Comparison of ENCODE assay signal across 8 cellular contexts in the genomic region with DNA sequence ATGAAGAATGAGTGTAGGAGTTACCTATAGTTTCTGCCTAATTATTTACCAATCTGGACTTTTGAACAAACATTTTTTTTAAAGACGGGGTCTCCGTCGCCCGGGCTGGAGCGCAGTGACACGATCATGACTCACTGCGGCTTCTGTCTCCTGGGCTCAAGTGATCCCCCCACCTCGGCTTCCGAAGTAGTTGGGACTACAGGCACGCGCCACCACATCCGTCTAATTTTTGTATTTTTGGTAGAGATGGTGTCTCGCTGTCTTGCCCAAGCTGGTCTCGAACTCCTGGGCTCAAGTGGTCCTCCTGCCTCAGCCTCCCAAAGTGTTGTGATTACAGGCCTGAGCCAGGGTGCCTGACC. TPM values are rescaled to one million over a fixed set of nuclear protein-coding genes. Genes with fewer than 3 reads are reported as not detected.
DNase-seq lines count a peak whose midpoint lies in the region; ATAC-seq, FAIRE-seq and TF ChIP-seq lines count a peak whose summit lies in the region.

No MANE protein-coding gene starts in this region.

- no peak for DNase-seq in T-helper 2 cell treated with Interferon-gamma antibody and Interleukin-4, amounts not matched to agents 5 μg/mL and 100 μg/mL, for 36 hours (ENCODE audit: low spot score)
- DNase-seq in T-helper 2 cell, result no peak
- DNase-seq in activated naive CD8-positive, alpha-beta T cell treated with anti-CD3 and anti-CD28 coated beads for 36 hours, result no peak
- no peak for DNase-seq in keratinocyte (ENCODE audit: low read depth, low spot score)
- DNase-seq in stomach, result no peak
- DNase-seq in NCI-H1092 (lab: John Stamatoyannopoulos, UW), result no peak
- no peak for DNase-seq in left colon
- no peak for DNase-seq in NCI-H526 treated with DMSO at 0.1 percent for 48 hours (lab: John Stamatoyannopoulos, UW)

- peaks cover 13% of the 10 kb centered on the region for H3K36me3 Mint-ChIP-seq in T-helper 2 cell treated with Interferon-gamma antibody and Interleukin-4, amounts not matched to agents 5 μg/mL and 100 μg/mL, for 36 hours (ENCODE audit: low read depth)
- peaks cover 34% of the 10 kb centered on the region for H3K36me3 Mint-ChIP-seq in activated naive CD8-positive, alpha-beta T cell treated with anti-CD3 and anti-CD28 coated beads for 36 hours

- peak overlapping the region; percentile 81 for H3K4me3 Mint-ChIP-seq in T-helper 2 cell treated with Interferon-gamma antibody and Interleukin-4, amounts not matched to agents 5 μg/mL and 100 μg/mL, for 36 hours
- peak overlapping the region; percentile 80 for H3K4me3 Mint-ChIP-seq in activated naive CD8-positive, alpha-beta T cell treated with anti-CD3 and anti-CD28 coated beads for 36 hours

- peaks cover 23% of the 10 kb centered on the region for H4K20me1 ChIP-seq in keratinocyte (ENCODE audit: control insufficient read depth, extremely low read depth, insufficient read depth, low read length)

- 48 to 54% (median 50%) methylated on average over 14 of the region's 14 CpGs for WGBS in stomach, 5 donors

- intact Hi-C loops in stomach (cut with DNase I; ENCODE audit: low total_unique reads), result no loop called here
- intact Hi-C loops in left colon (cut with DNase I, micrococcal nuclease), result no loop called here

- no peak for TF ChIP-seq POLR2A in stomach (IDR thresholded peaks at IDR 0.05)

- ATAC-seq in left colon, result no peak

- H3K27me3 ChIP-seq in keratinocyte (ENCODE audit: control insufficient read depth, extremely low read depth, insufficient read depth, low read length), result no peaks in the 10 kb centered on the region
- H3K27me3 ChIP-seq in stomach, result no peaks in the 10 kb centered on the region

- peak overlapping the region; percentile 91 for H3K27ac ChIP-seq in keratinocyte (ENCODE audit: control insufficient read depth, insufficient read depth, low read length)
- H3K27ac ChIP-seq in stomach, result peak overlapping the region; percentile 20 to 100 (median 99)

- TF ChIP-seq CTCF in keratinocyte (optimal IDR thresholded peaks at IDR 0.05 in 1 of 3, IDR thresholded peaks at IDR 0.05 in 1 of 3, conservative IDR thresholded peaks at IDR 0.05 in 1 of 3; ENCODE audit: extremely low read depth in 1 of 3, insufficient read depth in 2 of 3, low read length in 3 of 3) (no peak), stomach (IDR thresholded peaks at IDR 0.05) (no peak)

- peaks cover 19% of the 10 kb centered on the region for H3K27me3 Mint-ChIP-seq in T-helper 2 cell treated with Interferon-gamma antibody and Interleukin-4, amounts not matched to agents 5 μg/mL and 100 μg/mL, for 36 hours (ENCODE audit: low read depth)
- peaks cover 68% of the 10 kb centered on the region for H3K27me3 Mint-ChIP-seq in activated naive CD8-positive, alpha-beta T cell treated with anti-CD3 and anti-CD28 coated beads for 36 hours

- peak overlapping the region; percentile 95 for H3K9ac ChIP-seq in keratinocyte (ENCODE audit: control insufficient read depth, extremely low read depth, insufficient read depth, low read length)

- H3K9me1 ChIP-seq in keratinocyte (ENCODE audit: control insufficient read depth, extremely low read depth, insufficient read depth, low read length), result peaks cover 4% of the 10 kb centered on the region

- peak overlapping the region; percentile 56 to 94 (median 91) for H3K4me3 ChIP-seq in keratinocyte (ENCODE audit: control insufficient read depth in 2 of 3, extremely low read depth in 1 of 3, insufficient read depth in 2 of 3, low read depth in 1 of 3, low read length in 3 of 3)
- peak overlapping the region; percentile 80 to 97 (median 92) for H3K4me3 ChIP-seq in stomach

- H3K9me3 ChIP-seq in keratinocyte (ENCODE audit: control insufficient read depth, low read depth, low read length), result no peaks in the 10 kb centered on the region
- no peaks in the 10 kb centered on the region for H3K9me3 ChIP-seq in stomach

- no peak for FAIRE-seq in keratinocyte (lab: Jason Lieb, UNC)

- peaks cover 13 to 32% of the 10 kb centered on the region in 2 experiments for H3K36me3 ChIP-seq in keratinocyte (ENCODE audit: control insufficient read depth in 2 of 2, extremely low read depth in 1 of 2, insufficient read depth in 2 of 2, low read length in 2 of 2)
- H3K36me3 ChIP-seq in stomach, result peaks cover 6 to 28% (median 17%) of the 10 kb centered on the region in 4 donors

- dilution Hi-C loops in keratinocyte (cut with MboI; ENCODE audit: extremely low pct_ligation_motif_present, low sequenced_read_pairs), result no loop called here

- H3K9me3 Mint-ChIP-seq in T-helper 2 cell treated with Interferon-gamma antibody and Interleukin-4, amounts not matched to agents 5 μg/mL and 100 μg/mL, for 36 hours, result no peaks in the 10 kb centered on the region
- H3K9me3 Mint-ChIP-seq in activated naive CD8-positive, alpha-beta T cell treated with anti-CD3 and anti-CD28 coated beads for 36 hours, result peaks cover 21% of the 10 kb centered on the region

- H3K4me1 ChIP-seq in keratinocyte (ENCODE audit: control insufficient read depth, extremely low read depth, insufficient read depth, low read length), result peaks cover 20% of the 10 kb centered on the region
- peaks cover 31 to 65% (median 48%) of the 10 kb centered on the region in 4 donors for H3K4me1 ChIP-seq in stomach

- H3K27ac Mint-ChIP-seq in T-helper 2 cell treated with Interferon-gamma antibody and Interleukin-4, amounts not matched to agents 5 μg/mL and 100 μg/mL, for 36 hours, result no peak overlapping the region
- H3K27ac Mint-ChIP-seq in activated naive CD8-positive, alpha-beta T cell treated with anti-CD3 and anti-CD28 coated beads for 36 hours, result peak overlapping the region; percentile 31

- no peak for TF ChIP-seq EP300 in stomach (IDR thresholded peaks at IDR 0.05)

- H3K4me1 Mint-ChIP-seq in T-helper 2 cell treated with Interferon-gamma antibody and Interleukin-4, amounts not matched to agents 5 μg/mL and 100 μg/mL, for 36 hours (ENCODE audit: low read depth), result peaks cover 22% of the 10 kb centered on the region
- H3K4me1 Mint-ChIP-seq in activated naive CD8-positive, alpha-beta T cell treated with anti-CD3 and anti-CD28 coated beads for 36 hours, result peaks cover 18% of the 10 kb centered on the region

- H3K79me2 ChIP-seq in keratinocyte (ENCODE audit: control insufficient read depth, insufficient read depth, low read length), result peaks cover 58% of the 10 kb centered on the region

- no peak overlapping the region for H2AFZ ChIP-seq in keratinocyte (ENCODE audit: control insufficient read depth, low read length)

- peak overlapping the region; percentile 64 for H3K4me2 ChIP-seq in keratinocyte (ENCODE audit: control insufficient read depth, extremely low read depth, insufficient read depth, low read depth, low read length)

RNA-seq across cellular contexts. Expression of gene CTNNA1, which starts 1.5 kb away (rescaled TPM):
- total RNA-seq in activated naive CD8-positive, alpha-beta T cell treated with anti-CD3 and anti-CD28 coated beads for 36 hours, result 10 to 100 TPM; 58.1 to 69.7 TPM
- 95.9 to 175 TPM (median 119 TPM) in 3 replicates for polyA plus RNA-seq in keratinocyte
- 715 TPM for polyA plus RNA-seq in keratinocyte (2011; ENCODE audit: low read depth)
- polyA plus RNA-seq in keratinocyte (2011; cell fraction: cytosol; rRNA removed), result 146 and 162 TPM in 2 replicates
- 312 and 363 TPM in 2 replicates for polyA plus RNA-seq in keratinocyte (2011; cell fraction: nucleus; rRNA removed)
- polyA plus RNA-seq in keratinocyte (2012; ENCODE audit: low replicate concordance), result 166 and 236 TPM in 2 replicates
- polyA minus RNA-seq in keratinocyte, result 143 to 440 TPM (median 257 TPM) in 3 replicates
- polyA minus RNA-seq in keratinocyte (2011; cell fraction: cytosol; rRNA and poly(A)+ RNA removed), result 173 TPM
- polyA minus RNA-seq in keratinocyte (2011; cell fraction: nucleus; rRNA and poly(A)+ RNA removed), result 215 and 332 TPM in 2 replicates
- total RNA-seq in stomach, result 100 to 1,000 TPM; 199 to 531 (median 258) TPM
- polyA plus RNA-seq in stomach, result 100 to 1,000 TPM in 2 of 3 donors, 10 to 100 TPM in 1; 88.7 to 138 (median 103) TPM
- 100 to 1,000 TPM; 440 to 447 TPM for total RNA-seq in left colon
